8 cellular contexts compared by ENCODE assay signal in the genomic region with DNA sequence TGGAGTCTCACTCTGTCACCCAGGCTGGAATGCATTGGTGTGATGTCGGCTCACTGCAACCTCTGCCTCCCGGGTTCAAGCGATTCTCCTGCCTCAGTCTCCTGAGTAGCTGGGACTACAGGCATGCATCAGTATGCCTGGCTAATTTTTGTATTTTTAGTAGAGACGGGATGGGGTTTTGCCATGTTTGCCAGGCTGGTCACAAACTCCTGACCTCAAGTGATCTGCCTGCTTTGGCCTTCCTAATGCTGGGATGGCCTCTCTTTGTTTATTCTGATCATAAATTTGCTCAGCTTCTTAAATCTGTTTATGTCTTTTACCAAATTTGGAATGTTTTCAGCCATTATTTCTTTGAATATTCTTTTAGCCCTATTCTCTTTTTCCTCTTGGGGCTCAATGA.
DNase-seq lines count a peak whose midpoint lies in the region; TF ChIP-seq lines count a peak whose summit lies in the region.
"Not testable (repeated sequence)": the region's sequence is repeated elsewhere in the genome, so short reads cannot be mapped to it uniquely, and the experiment has no call there.

No MANE protein-coding gene starts in this region.

- H3K4me2 ChIP-seq in Loucy (ENCODE audit: low read depth, low read length, poor library complexity, severe bottlenecking) (peak overlapping the region; percentile 87), neural progenitor cell (peak overlapping the region; percentile 37)

- CTCF ChIA-PET in HEK293 (lab: Yijun Ruan, JAX), result not testable (repeated sequence)

- H3K4me1 Mint-ChIP-seq in T-helper 2 cell treated with Interferon-gamma antibody and Interleukin-4, amounts not matched to agents 5 μg/mL and 100 μg/mL, for 36 hours (ENCODE audit: low read depth), result peaks cover 71% of the 10 kb centered on the region
- H3K4me1 Mint-ChIP-seq in neural progenitor cell, result peaks cover 23% of the 10 kb centered on the region

- H3K36me3 ChIP-seq in HEK293 (ENCODE audit: control insufficient read depth in 2 of 2, insufficient read depth in 1 of 2, low read length in 2 of 2); Loucy (ENCODE audit: insufficient read depth, low read length); esophagus muscularis mucosa; right atrium auricular region; neural progenitor cell; sigmoid colon; thyroid gland: not testable (repeated sequence)

- POLR2A ChIA-PET in HEK293 (lab: Yijun Ruan, JAX), result not testable (repeated sequence)

- not testable (repeated sequence) for H3F3A ChIP-seq in Loucy (ENCODE audit: low read depth); neural progenitor cell (ENCODE audit: low read depth)

- H3K27ac Mint-ChIP-seq in T-helper 2 cell treated with Interferon-gamma antibody and Interleukin-4, amounts not matched to agents 5 μg/mL and 100 μg/mL, for 36 hours, result peak overlapping the region; percentile 86
- not testable (repeated sequence) for H3K27ac Mint-ChIP-seq in neural progenitor cell

- H3K9me2 ChIP-seq in Loucy (replicated peaks; ENCODE audit: low read depth, low read length), result not testable (repeated sequence)

- not testable (repeated sequence) for H3K27me3 Mint-ChIP-seq in T-helper 2 cell treated with Interferon-gamma antibody and Interleukin-4, amounts not matched to agents 5 μg/mL and 100 μg/mL, for 36 hours (ENCODE audit: low read depth); neural progenitor cell (ENCODE audit: insufficient read depth, low read depth)

- TF ChIP-seq POLR2A in esophagus muscularis mucosa (IDR thresholded peaks at IDR 0.05; ENCODE audit: low read depth); sigmoid colon (IDR thresholded peaks at IDR 0.05); thyroid gland (IDR thresholded peaks at IDR 0.05): not testable (repeated sequence)

- not testable (repeated sequence) for TF ChIP-seq EP300 in esophagus muscularis mucosa (IDR thresholded peaks at IDR 0.05); sigmoid colon (IDR thresholded peaks at IDR 0.05)

- not testable (repeated sequence) for TF ChIP-seq CTCF in HEK293 (tag by site-specific recombination; IDR thresholded peaks at IDR 0.05); Loucy (conservative IDR thresholded peaks at IDR 0.05; ENCODE audit: low read length); esophagus muscularis mucosa (IDR thresholded peaks at IDR 0.05); right atrium auricular region (IDR thresholded peaks at IDR 0.05); neural progenitor cell (IDR thresholded peaks at IDR 0.05); sigmoid colon (IDR thresholded peaks at IDR 0.05); thyroid gland (IDR thresholded peaks at IDR 0.05)

- H3K9ac ChIP-seq in Loucy (ENCODE audit: low read depth, low read length, poor library complexity, severe bottlenecking), result peak overlapping the region; percentile 73
- not testable (repeated sequence) for H3K9ac ChIP-seq in neural progenitor cell

- DNase-seq in T-helper 2 cell treated with Interferon-gamma antibody and Interleukin-4, amounts not matched to agents 5 μg/mL and 100 μg/mL, for 36 hours (ENCODE audit: low spot score); right atrium auricular region (ENCODE audit: low spot score); neural progenitor cell (ENCODE audit: low spot score); sigmoid colon: not testable (repeated sequence)
- DNase-seq in esophagus muscularis mucosa (ENCODE audit: extremely low spot score), result peak; percentile 24
- peak; percentile 33 to 42 for DNase-seq in thyroid gland

- H3K27me3 ChIP-seq in Loucy (ENCODE audit: insufficient read depth, low read length, poor library complexity, severe bottlenecking); esophagus muscularis mucosa; right atrium auricular region; neural progenitor cell; sigmoid colon; thyroid gland: not testable (repeated sequence)

- WGBS in esophagus muscularis mucosa, result 81% methylated on average over 4 of the region's 4 CpGs
- 85 to 86% methylated on average over 4 of the region's 4 CpGs for WGBS in sigmoid colon, 2 donors
- 69 to 80% methylated on average over 4 of the region's 4 CpGs for whole genome bisulfite sequencing in thyroid gland, 2 donors

- H3K4me3 Mint-ChIP-seq in T-helper 2 cell treated with Interferon-gamma antibody and Interleukin-4, amounts not matched to agents 5 μg/mL and 100 μg/mL, for 36 hours, result peak overlapping the region; percentile 82
- not testable (repeated sequence) for H3K4me3 Mint-ChIP-seq in neural progenitor cell

- H3K4me1 ChIP-seq in HEK293 (ENCODE audit: control insufficient read depth, insufficient read depth, low read length), result peaks cover 17% of the 10 kb centered on the region
- peaks cover 67% of the 10 kb centered on the region for H3K4me1 ChIP-seq in Loucy (ENCODE audit: insufficient read depth, low read length, poor library complexity, severe bottlenecking)
- H3K4me1 ChIP-seq in esophagus muscularis mucosa, result peaks cover 27 to 94% (median 68%) of the 10 kb centered on the region in 4 donors
- H3K4me1 ChIP-seq in right atrium auricular region, result peaks cover 0 to 34% of the 10 kb centered on the region in 2 donors
- H3K4me1 ChIP-seq in neural progenitor cell, result peaks cover 33% of the 10 kb centered on the region
- H3K4me1 ChIP-seq in sigmoid colon, result peaks cover 0 to 60% (median 41%) of the 10 kb centered on the region in 4 donors
- H3K4me1 ChIP-seq in thyroid gland, result peaks cover 0 to 17% of the 10 kb centered on the region in 2 donors

- not testable (repeated sequence) for H3K4me3 ChIP-seq in HEK293 (ENCODE audit: low read depth, low read length); esophagus muscularis mucosa; right atrium auricular region; neural progenitor cell; sigmoid colon; thyroid gland (replicated peaks in 1 of 3)
- H3K4me3 ChIP-seq in Loucy (ENCODE audit: low read length, poor library complexity, severe bottlenecking), result peak overlapping the region; percentile 65

- intact Hi-C loops in esophagus muscularis mucosa (cut with DNase I); sigmoid colon (cut with DNase I); thyroid gland (cut with DNase I): not testable (repeated sequence)

- peaks cover 67% of the 10 kb centered on the region for H3K79me2 ChIP-seq in Loucy (ENCODE audit: insufficient read depth, low read length)
- peaks cover 63% of the 10 kb centered on the region for H3K79me2 ChIP-seq in neural progenitor cell (ENCODE audit: low read depth)

- H4K20me1 ChIP-seq in Loucy (ENCODE audit: insufficient read depth, low read length, poor library complexity, severe bottlenecking), result not testable (repeated sequence)
- H4K20me1 ChIP-seq in neural progenitor cell (ENCODE audit: low read depth), result peaks cover 18% of the 10 kb centered on the region

- not testable (repeated sequence) for H3K9me3 Mint-ChIP-seq in T-helper 2 cell treated with Interferon-gamma antibody and Interleukin-4, amounts not matched to agents 5 μg/mL and 100 μg/mL, for 36 hours; neural progenitor cell

- not testable (repeated sequence) for H3K9me3 ChIP-seq in HEK293 (ENCODE audit: control insufficient read depth, insufficient read depth, low read depth, low read length); Loucy (ENCODE audit: insufficient read depth, low read depth, low read length); esophagus muscularis mucosa; right atrium auricular region; neural progenitor cell (ENCODE audit: low read depth); sigmoid colon; thyroid gland

- H2AFZ ChIP-seq in Loucy (ENCODE audit: low read length); neural progenitor cell (replicated peaks): not testable (repeated sequence)

- not testable (repeated sequence) for H3K27ac ChIP-seq in HEK293 (ENCODE audit: extremely low read depth, low read depth, low read length); esophagus muscularis mucosa (replicated peaks in 1 of 4); neural progenitor cell
- H3K27ac ChIP-seq in right atrium auricular region (peak overlapping the region; percentile 14 to 42), sigmoid colon (peak overlapping the region in 3 of 4 donors; percentile 23 to 53 (median 23)), thyroid gland (peak overlapping the region in 1 of 3 donors; percentile 11)

- peaks cover 23% of the 10 kb centered on the region for H3K36me3 Mint-ChIP-seq in T-helper 2 cell treated with Interferon-gamma antibody and Interleukin-4, amounts not matched to agents 5 μg/mL and 100 μg/mL, for 36 hours (ENCODE audit: low read depth)
- H3K36me3 Mint-ChIP-seq in neural progenitor cell, result not testable (repeated sequence)
